22 cellular contexts compared by ENCODE assay signal in the genomic region with DNA sequence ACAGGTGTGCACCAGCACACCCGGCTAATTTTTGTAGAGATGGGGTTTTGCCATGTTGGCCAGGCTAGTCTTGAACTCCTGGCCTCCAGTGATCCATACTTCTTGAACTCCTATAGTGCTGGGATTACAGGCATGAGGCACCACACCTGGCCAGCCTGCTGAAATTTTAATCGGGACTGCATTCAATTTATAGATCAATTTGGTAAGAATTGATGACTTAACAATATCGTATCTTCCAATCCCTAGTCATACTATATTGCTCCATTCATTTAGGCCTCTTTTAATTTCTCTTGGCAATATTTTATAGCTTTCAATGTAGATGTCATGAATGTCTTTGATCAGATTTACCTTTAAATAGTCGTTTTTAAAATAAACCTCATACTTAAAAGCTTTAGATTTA. TPM values are rescaled to one million over a fixed set of nuclear protein-coding genes. Genes with fewer than 3 reads are reported as not detected.
DNase-seq lines count a peak whose midpoint lies in the region; ATAC-seq, FAIRE-seq and TF ChIP-seq lines count a peak whose summit lies in the region.
"Had no signal": no experiment of that assay in that cellular context is flagged by ENCODE, and none has a peak within 500 bp of the region (broad histone marks: within the 10 kb centered on the region; RNA-seq: fewer than 3 reads in every experiment).

No MANE protein-coding gene starts in this region.

- FAIRE-seq in A549 (lab: Jason Lieb, UNC): no peak
- FAIRE-seq: GM12878, GM12892, GM18507 had no signal

- H4K8ac ChIP-seq in IMR-90 (ENCODE audit: low read depth in 2 of 2, low read length in 2 of 2): no peak overlapping the region

- no peak for TF ChIP-seq RAD21 in A549 (conservative IDR thresholded peaks at IDR 0.05 in 1 of 2, IDR thresholded peaks at IDR 0.05 in 1 of 2)
- TF ChIP-seq RAD21 in IMR-90 (IDR thresholded peaks at IDR 0.05; ENCODE audit: low read length): no peak

- H3K4me3 ChIP-seq in A549 (no peak overlapping the region), IMR-90 (ENCODE audit: insufficient read depth, low read depth, low read length) (no peak overlapping the region)
- H3K4me3 ChIP-seq: BLaER1 treated with 17β-estradiol and CSF1 and Interleukin-3, amounts not matched to agents 10 nM and 100 nM; GM12878 had no signal

- intact Hi-C loops in IMR-90 (cut with micrococcal nuclease): no loop called here

- no peak overlapping the region for H4K5ac ChIP-seq in IMR-90 (ENCODE audit: low read depth, low read length)

- H2BK20ac ChIP-seq in IMR-90 (ENCODE audit: low read depth, low read length): no peak overlapping the region

- no peak for TF ChIP-seq EP300 in A549 (IDR thresholded peaks at IDR 0.05)

- H3K4me2 ChIP-seq in A549 (no peak overlapping the region), IMR-90 (ENCODE audit: low read depth, low read length) (no peak overlapping the region)
- H3K4me2 ChIP-seq: BLaER1 treated with 17β-estradiol and CSF1 and Interleukin-3, amounts not matched to agents 10 nM and 100 nM had no signal

- H3K56ac ChIP-seq in IMR-90 (ENCODE audit: extremely low read depth, insufficient read depth, low read length): no peak overlapping the region

- H3K9me1 ChIP-seq in IMR-90 (ENCODE audit: insufficient read depth, low read length): no peaks in the 10 kb centered on the region

- H3K27me3 ChIP-seq in IMR-90 (ENCODE audit: control insufficient read depth, insufficient read depth, low read length): no peaks in the 10 kb centered on the region
- H3K27me3 ChIP-seq: BLaER1 treated with 17β-estradiol and CSF1 and Interleukin-3, amounts not matched to agents 10 nM and 100 nM had no signal

- no peak overlapping the region for H2AFZ ChIP-seq in IMR-90 (replicated peaks; ENCODE audit: low read length, poor library complexity)

- POLR2A ChIA-PET in A549 (lab: Yijun Ruan, JAX): no interaction called here
- POLR2A ChIA-PET in IMR-90 (lab: Charles Lee; ENCODE audit: unreplicated experiment): no interaction called here

- BruUV-seq in IMR-90 (replicated peaks; lab: Mats Ljungman, UMichigan): no TSS peak

- CTCF ChIA-PET in A549 (lab: Yijun Ruan, JAX): no interaction called here
- CTCF ChIA-PET in IMR-90 (lab: Yijun Ruan, JAX): no interaction called here

- H2AK9ac ChIP-seq in IMR-90 (replicated peaks; ENCODE audit: low read depth, low read length, poor library complexity): no peak overlapping the region

- no peaks in the 10 kb centered on the region for H3K79me1 ChIP-seq in IMR-90 (ENCODE audit: low read depth in 1 of 2, low read length in 2 of 2)

- no peaks in the 10 kb centered on the region for H3K36me3 ChIP-seq in IMR-90 (ENCODE audit: control insufficient read depth, insufficient read depth, low read length)
- H3K36me3 ChIP-seq: BLaER1 treated with 17β-estradiol and CSF1 and Interleukin-3, amounts not matched to agents 10 nM and 100 nM had no signal

- H2AK5ac ChIP-seq in IMR-90 (ENCODE audit: low read depth, low read length): no peak overlapping the region

- H2BK15ac ChIP-seq in IMR-90 (ENCODE audit: low read depth, low read length): no peak overlapping the region

- DNase-seq in A549 (ENCODE audit: low read depth in 1 of 2, low spot score in 1 of 2): no peak
- DNase-seq in IMR-90: no peak
- DNase-seq in NCI-H510A (lab: John Stamatoyannopoulos, UW): no peak
- no peak for DNase-seq in COLO829 (ENCODE audit: low spot score)
- DNase-seq: 8988T; AML-193; CD4-positive, alpha-beta T cell; CD8-positive, alpha-beta T cell; COR-L47; DMS 273 treated with DMSO at 0.1 percent for 48 hours; DMS153; DMS53; DMS79; DND-41; EL; GDM1 had no signal

- no peaks in the 10 kb centered on the region for H4K20me1 ChIP-seq in IMR-90 (ENCODE audit: insufficient read depth, low read length)
- H4K20me1 ChIP-seq: BLaER1 treated with 17β-estradiol and CSF1 and Interleukin-3, amounts not matched to agents 10 nM and 100 nM had no signal

- H3K23ac ChIP-seq in IMR-90 (ENCODE audit: low read depth, low read length): no peak overlapping the region

- no peak overlapping the region for H3K9ac ChIP-seq in IMR-90 (ENCODE audit: low read depth, low read length)
- H3K9ac ChIP-seq: BLaER1 treated with 17β-estradiol and CSF1 and Interleukin-3, amounts not matched to agents 10 nM and 100 nM had no signal

- H2BK120ac ChIP-seq in IMR-90 (ENCODE audit: low read depth, low read length): no peak overlapping the region

- no peak overlapping the region for H4K91ac ChIP-seq in IMR-90 (ENCODE audit: insufficient read depth, low read depth, low read length)

- TF ChIP-seq POLR2A in A549 (IDR thresholded peaks at IDR 0.05; ENCODE audit: low read length): no peak
- TF ChIP-seq POLR2A in IMR-90 (IDR thresholded peaks at IDR 0.05; ENCODE audit: low read depth, low read length): no peak

- in situ Hi-C loops in IMR-90 (cut with MboI; ENCODE audit: low sequenced_read_pairs): no loop called here

- dilution Hi-C loops in IMR-90 (cut with HindIII; ENCODE audit: low sequenced_read_pairs, unreplicated experiment): no loop called here

- H3K4me1 ChIP-seq in A549: no peaks in the 10 kb centered on the region
- H3K4me1 ChIP-seq in IMR-90 (ENCODE audit: control insufficient read depth, insufficient read depth, low read length): no peaks in the 10 kb centered on the region

- H3K9me3 ChIP-seq in A549 (peaks cover 66% of the 10 kb centered on the region), IMR-90 (ENCODE audit: control insufficient read depth, insufficient read depth, low read length) (no peaks in the 10 kb centered on the region)

- WGBS in A549 (ENCODE audit: missing lambda C conversion rate): 14% methylated on average over 4 of the region's 4 CpGs
- no CpG with 5 or more reads among the region's 4 CpGs for WGBS in IMR-90 (ENCODE audit: extremely low coverage in 2 of 2, insufficient read length in 1 of 2), 2 experiments

- H3K4ac ChIP-seq in IMR-90 (ENCODE audit: low read depth, low read length): no peak overlapping the region

- no peak overlapping the region for H2BK5ac ChIP-seq in IMR-90 (ENCODE audit: low read depth, low read length, poor library complexity, severe bottlenecking)

- TF ChIP-seq CTCF in A549 (IDR thresholded peaks at IDR 0.05): no peak
- TF ChIP-seq CTCF in IMR-90 (conservative IDR thresholded peaks at IDR 0.05; ENCODE audit: low read depth, low read length): no peak

- ATAC-seq in A549 (no peak), IMR-90 (ENCODE audit: low read depth) (no peak)
- ATAC-seq: CD8-positive, alpha-beta T cell; GM12878 had no signal

- no peak overlapping the region for H3K27ac ChIP-seq in A549
- H3K27ac ChIP-seq in IMR-90 (ENCODE audit: insufficient read depth, low read length): no peak overlapping the region
- H3K27ac ChIP-seq: BLaER1 treated with 17β-estradiol and CSF1 and Interleukin-3, amounts not matched to agents 10 nM and 100 nM; C4-2B had no signal

- no peak overlapping the region for H3K18ac ChIP-seq in IMR-90 (ENCODE audit: low read depth, low read length)

- H3K14ac ChIP-seq in IMR-90 (replicated peaks; ENCODE audit: low read depth, low read length): no peak overlapping the region

TF ChIP-seq in A549, 52 proteins besides CTCF, POLR2A, EP300 and RAD21:
- no peak for TF ChIP-seq FOSB (CRISPR knock-in tag; IDR thresholded peaks at IDR 0.05)
- peak; percentile 51 for TF ChIP-seq MAFK (IDR thresholded peaks at IDR 0.05; ENCODE audit: partially characterized antibody)
TF ChIP-seq in A549: peak in this region for 1.

TF ChIP-seq in IMR-90, 13 proteins besides CTCF, POLR2A, EP300 and RAD21 (continues in another document):
- no peak for TF ChIP-seq SMC3 (IDR thresholded peaks at IDR 0.05; ENCODE audit: low read depth, low read length)

RNA-seq across cellular contexts. Expression of a gene that starts 5.6 kb away (rescaled TPM):
- 19.9 and 20.9 TPM in 2 replicates for polyA plus RNA-seq in A549 (2011; rRNA removed)
- polyA plus RNA-seq in A549 (2012; cell fraction: cytosol; rRNA removed): 4.7 and 6.2 TPM in 2 replicates
- polyA plus RNA-seq in A549 (2012; cell fraction: nucleus; rRNA removed): 4.1 and 6.7 TPM in 2 replicates
- polyA plus RNA-seq in A549 (2017; fragmentation: RNase III; extraction: RNeasy Plus Mini Kit Qiagen cat#74134 plus additional on column Dnase treatment): 13.3 to 15.1 TPM (median 14.8 TPM) in 3 replicates
- polyA minus RNA-seq in A549 (2011; rRNA and poly(A)+ RNA removed): 20.5 and 23.9 TPM in 2 replicates
- total RNA-seq in IMR-90 (2012; rRNA removed): 15.0 and 18.1 TPM in 2 replicates
- 7.6 and 7.8 TPM in 2 replicates for polyA plus RNA-seq in IMR-90 (2012; rRNA removed)
- 2.2 and 2.7 TPM in 2 replicates for polyA plus RNA-seq in IMR-90 (2012; cell fraction: cytosol; rRNA removed)
- polyA plus RNA-seq in IMR-90 (2012; cell fraction: nucleus; rRNA removed; ENCODE audit: low replicate concordance): 3.7 and 15.2 TPM in 2 replicates

RNA-seq across cellular contexts. Expression of a gene that starts 10.3 kb away (rescaled TPM):
- polyA plus RNA-seq in A549 (2011; rRNA removed) (1.6 and 2.4 TPM in 2 replicates), A549 (2017; fragmentation: RNase III; extraction: RNeasy Plus Mini Kit Qiagen cat#74134 plus additional on column Dnase treatment) (1.2 to 2.3 TPM (median 1.6 TPM) in 3 replicates), IMR-90 (2012; rRNA removed) (0.93 and 1.0 TPM in 2 replicates)
- 0.39 and 0.45 TPM in 2 replicates for polyA plus RNA-seq in A549 (2012; cell fraction: cytosol; rRNA removed)
- polyA plus RNA-seq in A549 (2012; cell fraction: nucleus; rRNA removed): 0.20 and 1.1 TPM in 2 replicates
- 3.1 and 4.0 TPM in 2 replicates for polyA minus RNA-seq in A549 (2011; rRNA and poly(A)+ RNA removed)
- 10.3 and 10.6 TPM in 2 replicates for total RNA-seq in IMR-90 (2012; rRNA removed)
- 0.26 and 0.50 TPM in 2 replicates for polyA plus RNA-seq in IMR-90 (2012; cell fraction: cytosol; rRNA removed)
- 0.13 and 1.8 TPM in 2 replicates for polyA plus RNA-seq in IMR-90 (2012; cell fraction: nucleus; rRNA removed; ENCODE audit: low replicate concordance)

RNA-seq across cellular contexts. Expression of a gene that starts 43.3 kb away (rescaled TPM):
- 5.2 and 6.6 TPM in 2 replicates for polyA plus RNA-seq in A549 (2011; rRNA removed)
- 1.1 and 1.2 TPM in 2 replicates for polyA plus RNA-seq in A549 (2012; cell fraction: cytosol; rRNA removed)
- 1.2 and 2.0 TPM in 2 replicates for polyA plus RNA-seq in A549 (2012; cell fraction: nucleus; rRNA removed)
- polyA plus RNA-seq in A549 (2017; fragmentation: RNase III; extraction: RNeasy Plus Mini Kit Qiagen cat#74134 plus additional on column Dnase treatment): 3.9 to 4.8 TPM (median 4.3 TPM) in 3 replicates
- 4.1 and 5.9 TPM in 2 replicates for polyA minus RNA-seq in A549 (2011; rRNA and poly(A)+ RNA removed)
- total RNA-seq in IMR-90 (2012; rRNA removed): 9.0 and 10.8 TPM in 2 replicates
- polyA plus RNA-seq in IMR-90 (2012; rRNA removed): 2.5 and 3.5 TPM in 2 replicates
- polyA plus RNA-seq in IMR-90 (2012; cell fraction: cytosol; rRNA removed): 0.42 and 0.47 TPM in 2 replicates
- polyA plus RNA-seq in IMR-90 (2012; cell fraction: nucleus; rRNA removed; ENCODE audit: low replicate concordance): 0.91 and 13.7 TPM in 2 replicates

RNA-seq across cellular contexts. Expression of a gene that starts 57.0 kb away (rescaled TPM):
- polyA plus RNA-seq in A549 (2011; rRNA removed) (1.2 and 1.4 TPM in 2 replicates), A549 (2017; fragmentation: RNase III; extraction: RNeasy Plus Mini Kit Qiagen cat#74134 plus additional on column Dnase treatment) (0.75 to 1.1 TPM (median 0.89 TPM) in 3 replicates), IMR-90 (2012; rRNA removed) (2.9 and 3.2 TPM in 2 replicates)
- 0.29 and 0.32 TPM in 2 replicates for polyA plus RNA-seq in A549 (2012; cell fraction: cytosol; rRNA removed)
- 0.05 and 0.07 TPM in 2 replicates for polyA plus RNA-seq in A549 (2012; cell fraction: nucleus; rRNA removed)
- polyA minus RNA-seq in A549 (2011; rRNA and poly(A)+ RNA removed): 0.21 TPM in 1 of 2 replicates, not detected in the other
- total RNA-seq in IMR-90 (2012; rRNA removed): 1.1 and 2.2 TPM in 2 replicates
- 0.46 and 0.56 TPM in 2 replicates for polyA plus RNA-seq in IMR-90 (2012; cell fraction: cytosol; rRNA removed)
- polyA plus RNA-seq in IMR-90 (2012; cell fraction: nucleus; rRNA removed; ENCODE audit: low replicate concordance): 0.65 and 10.6 TPM in 2 replicates
- total RNA-seq: G401 had no signal
